14 cellular contexts compared by ENCODE assay signal in genomic region chr5:93892481-93892880, GRCh38.
DNase-seq lines count a peak whose midpoint lies in the region; ATAC-seq and TF ChIP-seq lines count a peak whose summit lies in the region.
"Had no signal": no experiment of that assay in that cellular context is flagged by ENCODE, and none has a peak within 500 bp of the region (broad histone marks: within the 10 kb centered on the region; RNA-seq: fewer than 3 reads in every experiment).

No MANE protein-coding gene starts in this region.

- DNase-seq in NCI-H146 (lab: John Stamatoyannopoulos, UW): peak; percentile 25
- no peak for DNase-seq in NCI-H146 treated with DMSO at 0.1 percent for 48 hours (lab: John Stamatoyannopoulos, UW; ENCODE audit: unreplicated experiment)
- peak; percentile 20 for DNase-seq in MV-4-11 (lab: John Stamatoyannopoulos, UW)
- DNase-seq in fibroblast of gingiva (ENCODE audit: low read depth): peak; percentile 14
- no peak for DNase-seq in neural crest cell (ENCODE audit: low read depth, low spot score)
- no peak for DNase-seq in ecto neural progenitor cell (ENCODE audit: low spot score)
- DNase-seq in cerebellar cortex (ENCODE audit: low spot score): no peak
- DNase-seq: C1 segment of cervical spinal cord, DND-41, KBM-7, NCI-H2171, NCI-H446, Right ventricle myocardium superior had no signal

- H3K9me3 Mint-ChIP-seq in neural crest cell: no peaks in the 10 kb centered on the region

- no peak for TF ChIP-seq CTCF in neural crest cell (conservative IDR thresholded peaks at IDR 0.05)

- H3K36me3 Mint-ChIP-seq in neural crest cell (ENCODE audit: low read depth): no peaks in the 10 kb centered on the region

- H3K4me3 Mint-ChIP-seq in neural crest cell: peak overlapping the region; percentile 67

- ATAC-seq in HG02571 (IDR thresholded peaks at IDR 0.05; ENCODE audit: unreplicated experiment): no peak

- H3K27me3 Mint-ChIP-seq in neural crest cell (ENCODE audit: low read depth): no peaks in the 10 kb centered on the region

- H3K4me1 Mint-ChIP-seq in neural crest cell: peaks cover 71% of the 10 kb centered on the region

- peak overlapping the region; percentile 87 for H3K27ac Mint-ChIP-seq in neural crest cell (ENCODE audit: unreplicated experiment)

Comparison
In these comparisons a context has a peak if more than half of its experiments do, and no peak if none do; other contexts are left out.
1. DNase-seq: peak in NCI-H146 (single experiment), MV-4-11 (single experiment) and fibroblast of gingiva (single experiment); none in NCI-H146 treated with DMSO at 0.1 percent for 48 hours (single experiment), neural crest cell (single experiment), ecto neural progenitor cell (single experiment) and cerebellar cortex (single experiment).